1 cellular context compared by ENCODE assay signal in the genomic region with DNA sequence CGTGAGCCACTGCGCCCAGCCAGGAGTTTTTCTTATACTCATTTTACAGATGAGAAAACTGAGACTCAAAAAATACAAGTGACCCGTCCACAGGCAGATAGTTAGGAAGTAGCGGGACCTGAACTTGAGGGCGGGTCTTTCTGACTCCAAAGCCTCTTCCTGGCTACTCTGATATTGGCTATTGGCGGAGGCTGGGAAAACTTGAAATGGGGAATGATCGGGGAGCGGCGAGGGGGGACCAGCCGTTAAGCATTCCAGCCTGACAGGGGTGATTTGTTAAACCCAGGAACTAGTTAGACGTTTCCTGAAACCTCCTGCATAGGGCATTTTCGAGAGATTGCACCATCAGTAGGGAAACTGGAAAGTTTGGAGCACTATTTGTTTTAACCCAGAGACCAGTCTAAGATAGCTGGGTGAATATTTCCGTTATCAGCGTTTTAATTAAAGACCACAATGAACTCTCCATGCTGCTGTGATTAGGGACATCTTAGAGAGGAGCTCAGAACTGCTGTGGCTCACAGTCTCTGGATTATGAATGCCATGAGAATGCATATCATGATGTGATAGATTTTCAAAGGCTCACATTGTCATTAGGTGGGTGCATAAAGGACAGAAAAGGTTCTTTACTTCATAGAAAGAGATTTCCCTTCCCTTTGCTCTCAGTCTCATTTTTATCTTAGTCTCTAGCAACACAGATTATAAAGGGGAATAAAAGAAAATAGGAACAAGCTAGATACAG.
TF ChIP-seq lines count a peak whose summit lies in the region.

No MANE protein-coding gene starts in this region.

TF ChIP-seq in HepG2, 621 proteins besides CTCF, POLR2A, EP300 and RAD21 (continued from another document):
- TF ChIP-seq HNF1A (IDR thresholded peaks at IDR 0.05; ENCODE audit: low read depth) (no peak), HNF1A (CRISPR knock-in tag; IDR thresholded peaks at IDR 0.05; ENCODE audit: borderline replicate concordance) (no peak; the same call in 1 of the 2 replicates), ELF1 (CRISPR knock-in tag; IDR thresholded peaks at IDR 0.05) (0 out of 2 replicates have a peak, but pooled peaks have one; percentile 18), TEAD3 (CRISPR knock-in tag; optimal IDR thresholded peaks at IDR 0.05; ENCODE audit: borderline replicate concordance) (peak; percentile 81), ARNTL (CRISPR knock-in tag; IDR thresholded peaks at IDR 0.05) (no peak), SIN3A (IDR thresholded peaks at IDR 0.05; ENCODE audit: borderline replicate concordance, low read depth, low read length) (no peak), KDM1A (CRISPR knock-in tag; IDR thresholded peaks at IDR 0.05) (peak; percentile 93), ZNF256 (CRISPR knock-in tag; conservative IDR thresholded peaks at IDR 0.05) (no peak), NFYC (CRISPR knock-in tag; IDR thresholded peaks at IDR 0.05) (peak; percentile 41), SALL1 (CRISPR knock-in tag; IDR thresholded peaks at IDR 0.05) (peak; percentile 36; the same call in 1 of the 2 replicates), MYPOP (CRISPR knock-in tag; IDR thresholded peaks at IDR 0.05) (peak; percentile 60; the same call in 1 of the 2 replicates), ARNT2 (CRISPR knock-in tag; IDR thresholded peaks at IDR 0.05; ENCODE audit: low read depth) (no peak), ATF4 (CRISPR knock-in tag; IDR thresholded peaks at IDR 0.05) (peak in 1 of 2 experiments; percentile 74; a peak in 1 of 4 replicates), BCL6 (CRISPR knock-in tag; IDR thresholded peaks at IDR 0.05) (peak; percentile 39; the same call in 1 of the 2 replicates), HOXA3 (CRISPR knock-in tag; IDR thresholded peaks at IDR 0.05) (peak; percentile 37; the same call in 1 of the 2 replicates), RCOR2 (CRISPR knock-in tag; IDR thresholded peaks at IDR 0.05) (peak; percentile 68; the same call in 1 of the 2 replicates), YY1 (IDR thresholded peaks at IDR 0.05; ENCODE audit: insufficient read depth, insufficient replicate concordance, low read depth, low read length) (peak; percentile 9), MED1 (CRISPR knock-in tag; IDR thresholded peaks at IDR 0.05) (peak; percentile 63; the same call in 1 of the 2 replicates), TARDBP (CRISPR knock-in tag; IDR thresholded peaks at IDR 0.05) (peak; percentile 45; the same call in 1 of the 2 replicates), KDM4B (CRISPR knock-in tag; IDR thresholded peaks at IDR 0.05) (0 out of 2 replicates have a peak, but pooled peaks have one; percentile 25), ELF3 (CRISPR knock-in tag; IDR thresholded peaks at IDR 0.05) (peak; percentile 44; the same call in 1 of the 2 replicates), PATZ1 (CRISPR knock-in tag; IDR thresholded peaks at IDR 0.05) (peak; percentile 77), SNAPC2 (CRISPR knock-in tag; IDR thresholded peaks at IDR 0.05) (peak; percentile 33; the same call in 1 of the 2 replicates), ZNF274 (CRISPR knock-in tag; IDR thresholded peaks at IDR 0.05) (no peak), THAP11 (CRISPR knock-in tag; IDR thresholded peaks at IDR 0.05) (peak; percentile 32; the same call in 1 of the 2 replicates), NCOA2 (CRISPR knock-in tag; IDR thresholded peaks at IDR 0.05) (peak; percentile 50; the same call in 1 of the 2 replicates), MYC (CRISPR knock-in tag; IDR thresholded peaks at IDR 0.05; ENCODE audit: borderline replicate concordance) (no peak), ZMYM2 (CRISPR knock-in tag; IDR thresholded peaks at IDR 0.05) (peak; percentile 74; the same call in 1 of the 2 replicates), GATAD2A (CRISPR knock-in tag; IDR thresholded peaks at IDR 0.05) (no peak; the same call in 1 of the 2 replicates), MIXL1 (CRISPR knock-in tag; IDR thresholded peaks at IDR 0.05) (0 out of 2 replicates have a peak, but pooled peaks have one; percentile 18), PITX1 (CRISPR knock-in tag; IDR thresholded peaks at IDR 0.05) (peak; percentile 40; the same call in 1 of the 2 replicates), ISL2 (CRISPR knock-in tag; IDR thresholded peaks at IDR 0.05) (0 out of 2 replicates have a peak, but pooled peaks have one; percentile 15), SSRP1 (CRISPR knock-in tag; IDR thresholded peaks at IDR 0.05) (no peak), ZNF629 (CRISPR knock-in tag; conservative IDR thresholded peaks at IDR 0.05) (peak; percentile 98), HMG20B (CRISPR knock-in tag; conservative IDR thresholded peaks at IDR 0.05) (0 out of 2 replicates have a peak, but pooled peaks have one; percentile 23), NFKBIZ (CRISPR knock-in tag; IDR thresholded peaks at IDR 0.05) (0 out of 2 replicates have a peak, but pooled peaks have one; percentile 25), ADNP (CRISPR knock-in tag; IDR thresholded peaks at IDR 0.05) (0 out of 2 replicates have a peak, but pooled peaks have one; percentile 31), NR2C2 (CRISPR knock-in tag; IDR thresholded peaks at IDR 0.05; ENCODE audit: borderline replicate concordance) (0 out of 2 replicates have a peak, but pooled peaks have one; percentile 17), ZFP90 (CRISPR knock-in tag; IDR thresholded peaks at IDR 0.05; ENCODE audit: borderline replicate concordance) (peak; percentile 78; the same call in 1 of the 2 replicates), RARA (CRISPR knock-in tag; IDR thresholded peaks at IDR 0.05) (0 out of 2 replicates have a peak, but pooled peaks have one; percentile 4), ZFP41 (CRISPR knock-in tag; IDR thresholded peaks at IDR 0.05; ENCODE audit: borderline replicate concordance) (no peak), CREB1 (IDR thresholded peaks at IDR 0.05) (no peak), CREB1 (CRISPR knock-in tag; IDR thresholded peaks at IDR 0.05) (peak; percentile 53), ARID2 (CRISPR knock-in tag; IDR thresholded peaks at IDR 0.05; ENCODE audit: borderline replicate concordance) (no peak), ELF4 (CRISPR knock-in tag; IDR thresholded peaks at IDR 0.05; ENCODE audit: borderline replicate concordance) (peak; percentile 65; the same call in 1 of the 2 replicates)
- TF ChIP-seq, protein P1, sequence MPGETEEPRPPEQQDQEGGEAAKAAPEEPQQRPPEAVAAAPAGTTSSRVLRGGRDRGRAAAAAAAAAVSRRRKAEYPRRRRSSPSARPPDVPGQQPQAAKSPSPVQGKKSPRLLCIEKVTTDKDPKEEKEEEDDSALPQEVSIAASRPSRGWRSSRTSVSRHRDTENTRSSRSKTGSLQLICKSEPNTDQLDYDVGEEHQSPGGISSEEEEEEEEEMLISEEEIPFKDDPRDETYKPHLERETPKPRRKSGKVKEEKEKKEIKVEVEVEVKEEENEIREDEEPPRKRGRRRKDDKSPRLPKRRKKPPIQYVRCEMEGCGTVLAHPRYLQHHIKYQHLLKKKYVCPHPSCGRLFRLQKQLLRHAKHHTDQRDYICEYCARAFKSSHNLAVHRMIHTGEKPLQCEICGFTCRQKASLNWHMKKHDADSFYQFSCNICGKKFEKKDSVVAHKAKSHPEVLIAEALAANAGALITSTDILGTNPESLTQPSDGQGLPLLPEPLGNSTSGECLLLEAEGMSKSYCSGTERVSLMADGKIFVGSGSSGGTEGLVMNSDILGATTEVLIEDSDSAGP (CRISPR knock-in tag; IDR thresholded peaks at IDR 0.05; ENCODE audit: borderline replicate concordance), result no peak
- TF ChIP-seq, protein P2, sequence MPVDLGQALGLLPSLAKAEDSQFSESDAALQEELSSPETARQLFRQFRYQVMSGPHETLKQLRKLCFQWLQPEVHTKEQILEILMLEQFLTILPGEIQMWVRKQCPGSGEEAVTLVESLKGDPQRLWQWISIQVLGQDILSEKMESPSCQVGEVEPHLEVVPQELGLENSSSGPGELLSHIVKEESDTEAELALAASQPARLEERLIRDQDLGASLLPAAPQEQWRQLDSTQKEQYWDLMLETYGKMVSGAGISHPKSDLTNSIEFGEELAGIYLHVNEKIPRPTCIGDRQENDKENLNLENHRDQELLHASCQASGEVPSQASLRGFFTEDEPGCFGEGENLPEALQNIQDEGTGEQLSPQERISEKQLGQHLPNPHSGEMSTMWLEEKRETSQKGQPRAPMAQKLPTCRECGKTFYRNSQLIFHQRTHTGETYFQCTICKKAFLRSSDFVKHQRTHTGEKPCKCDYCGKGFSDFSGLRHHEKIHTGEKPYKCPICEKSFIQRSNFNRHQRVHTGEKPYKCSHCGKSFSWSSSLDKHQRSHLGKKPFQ (CRISPR knock-in tag; IDR thresholded peaks at IDR 0.05; ENCODE audit: insufficient replicate concordance), result no peak
- TF ChIP-seq, protein P3, sequence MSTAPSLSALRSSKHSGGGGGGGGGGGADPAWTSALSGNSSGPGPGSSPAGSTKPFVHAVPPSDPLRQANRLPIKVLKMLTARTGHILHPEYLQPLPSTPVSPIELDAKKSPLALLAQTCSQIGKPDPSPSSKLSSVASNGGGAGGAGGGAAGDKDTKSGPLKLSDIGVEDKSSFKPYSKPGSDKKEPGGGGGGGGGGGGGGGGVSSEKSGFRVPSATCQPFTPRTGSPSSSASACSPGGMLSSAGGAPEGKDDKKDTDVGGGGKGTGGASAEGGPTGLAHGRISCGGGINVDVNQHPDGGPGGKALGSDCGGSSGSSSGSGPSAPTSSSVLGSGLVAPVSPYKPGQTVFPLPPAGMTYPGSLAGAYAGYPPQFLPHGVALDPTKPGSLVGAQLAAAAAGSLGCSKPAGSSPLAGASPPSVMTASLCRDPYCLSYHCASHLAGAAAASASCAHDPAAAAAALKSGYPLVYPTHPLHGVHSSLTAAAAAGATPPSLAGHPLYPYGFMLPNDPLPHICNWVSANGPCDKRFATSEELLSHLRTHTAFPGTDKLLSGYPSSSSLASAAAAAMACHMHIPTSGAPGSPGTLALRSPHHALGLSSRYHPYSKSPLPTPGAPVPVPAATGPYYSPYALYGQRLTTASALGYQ (CRISPR knock-in tag; IDR thresholded peaks at IDR 0.05), result 0 out of 2 replicates have a peak, but pooled peaks have one; percentile 41
